ENCODE assay signal across 19 cellular contexts in genomic region chr6:105875974-105876640, GRCh38.
DNase-seq lines count a peak whose midpoint lies in the region; ATAC-seq and TF ChIP-seq lines count a peak whose summit lies in the region.
"Had no signal": no experiment of that assay in that cellular context is flagged by ENCODE, and none has a peak within 500 bp of the region (broad histone marks: within the 10 kb centered on the region; RNA-seq: fewer than 3 reads in every experiment).

No MANE protein-coding gene starts in this region.

- H3K4me2 ChIP-seq in BLaER1 (peak overlapping the region; percentile 87), neural progenitor cell (no peak overlapping the region), mammary epithelial cell (ENCODE audit: insufficient read depth, low read depth, low read length) (no peak overlapping the region)

- peaks cover 13 to 47% (median 18%) of the 10 kb centered on the region in 3 donors for H3K4me1 Mint-ChIP-seq in IgD-negative memory B cell
- peaks cover 10% of the 10 kb centered on the region for H3K4me1 Mint-ChIP-seq in neural progenitor cell

- H2AFZ ChIP-seq in neural progenitor cell (replicated peaks) (no peak overlapping the region), mammary epithelial cell (ENCODE audit: low read depth, low read length) (no peak overlapping the region)

- H3K4me3 ChIP-seq in BLaER1, result peak overlapping the region; percentile 49
- H3K4me3 ChIP-seq in neural progenitor cell, result no peak overlapping the region
- H3K4me3 ChIP-seq in mammary epithelial cell (replicated peaks in 1 of 3; ENCODE audit: insufficient read depth in 1 of 3, low read depth in 2 of 3, low read length in 3 of 3), result no peak overlapping the region
- H3K4me3 ChIP-seq: SK-N-MC had no signal

- H3K4me3 Mint-ChIP-seq in IgD-negative memory B cell (peak overlapping the region in 3 of 4 donors; percentile 11 to 87 (median 61)), neural progenitor cell (no peak overlapping the region)
- H3K4me3 Mint-ChIP-seq: CD4-positive, CD25-positive, alpha-beta regulatory T cell; T-cell had no signal

- TF ChIP-seq CTCF in neural progenitor cell (IDR thresholded peaks at IDR 0.05) (no peak), mammary epithelial cell (conservative IDR thresholded peaks at IDR 0.05 in 1 of 2, IDR thresholded peaks at IDR 0.05 in 1 of 2; ENCODE audit: extremely low read depth in 1 of 2, insufficient read depth in 1 of 2, low read depth in 1 of 2, low read length in 2 of 2) (no peak)

- CTCF ChIA-PET in mammary epithelial cell (lab: Charles Lee; ENCODE audit: low non-redundant PET), result no interaction called here

- peaks cover 81% of the 10 kb centered on the region for H3K4me1 ChIP-seq in BLaER1
- no peaks in the 10 kb centered on the region for H3K4me1 ChIP-seq in neural progenitor cell
- no peaks in the 10 kb centered on the region for H3K4me1 ChIP-seq in mammary epithelial cell (ENCODE audit: insufficient read depth, low read length)

- H3K27ac ChIP-seq in BLaER1 (peak overlapping the region; percentile 86), neural progenitor cell (no peak overlapping the region), mammary epithelial cell (ENCODE audit: insufficient read depth, low read depth, low read length) (no peak overlapping the region)
- H3K27ac ChIP-seq: SK-N-MC had no signal

- intact Hi-C loops in mammary epithelial cell (cut with micrococcal nuclease), result no loop called here

- WGBS in mammary epithelial cell (ENCODE audit: low coverage, missing lambda C conversion rate), result 96% methylated on average over 11 of the region's 11 CpGs

- H3K36me3 Mint-ChIP-seq in IgD-negative memory B cell, result no peaks in the 10 kb centered on the region
- no peaks in the 10 kb centered on the region for H3K36me3 Mint-ChIP-seq in neural progenitor cell
- H3K36me3 Mint-ChIP-seq: CD4-positive, CD25-positive, alpha-beta regulatory T cell; T-cell had no signal

- H3K79me2 ChIP-seq in neural progenitor cell (ENCODE audit: low read depth) (no peaks in the 10 kb centered on the region), mammary epithelial cell (ENCODE audit: insufficient read depth, low read length) (no peaks in the 10 kb centered on the region)

- H3K36me3 ChIP-seq in BLaER1, result no peaks in the 10 kb centered on the region
- no peaks in the 10 kb centered on the region for H3K36me3 ChIP-seq in neural progenitor cell
- no peaks in the 10 kb centered on the region for H3K36me3 ChIP-seq in mammary epithelial cell (ENCODE audit: insufficient read depth, low read length)

- H3K27me3 Mint-ChIP-seq in IgD-negative memory B cell, result peaks cover 22% of the 10 kb centered on the region
- H3K27me3 Mint-ChIP-seq in neural progenitor cell (ENCODE audit: insufficient read depth, low read depth), result peaks cover 2% of the 10 kb centered on the region

- in situ Hi-C loops in mammary epithelial cell (cut with MboI; ENCODE audit: low sequenced_read_pairs in 2 of 2), result no loop called here

- H3K9me3 Mint-ChIP-seq in IgD-negative memory B cell (no peaks in the 10 kb centered on the region), neural progenitor cell (no peaks in the 10 kb centered on the region)
- H3K9me3 Mint-ChIP-seq: T-cell had no signal

- peak overlapping the region; percentile 80 for H3K9ac ChIP-seq in BLaER1
- H3K9ac ChIP-seq in neural progenitor cell, result no peak overlapping the region
- no peak overlapping the region for H3K9ac ChIP-seq in mammary epithelial cell (ENCODE audit: insufficient read depth, low read length)

- H3K27me3 ChIP-seq in BLaER1 (no peaks in the 10 kb centered on the region), neural progenitor cell (no peaks in the 10 kb centered on the region), mammary epithelial cell (ENCODE audit: insufficient read depth, low read length) (no peaks in the 10 kb centered on the region)

- H3K9me3 ChIP-seq in BLaER1 (peaks cover 10% of the 10 kb centered on the region; the same call in 1 of the 2 replicates), neural progenitor cell (ENCODE audit: low read depth) (no peaks in the 10 kb centered on the region), mammary epithelial cell (replicated peaks; ENCODE audit: insufficient read depth, low read length) (no peaks in the 10 kb centered on the region)

- no peaks in the 10 kb centered on the region for H4K20me1 ChIP-seq in BLaER1
- H4K20me1 ChIP-seq in neural progenitor cell (ENCODE audit: low read depth), result no peaks in the 10 kb centered on the region
- no peaks in the 10 kb centered on the region for H4K20me1 ChIP-seq in mammary epithelial cell (ENCODE audit: insufficient read depth, low read length)

- H3K27ac Mint-ChIP-seq in IgD-negative memory B cell, result peak overlapping the region in 2 of 3 donors; percentile 91 to 97
- peak overlapping the region; percentile 53 for H3K27ac Mint-ChIP-seq in neural progenitor cell
- H3K27ac Mint-ChIP-seq: CD4-positive, CD25-positive, alpha-beta regulatory T cell; T-cell had no signal

- no peaks in the 10 kb centered on the region for H3F3A ChIP-seq in neural progenitor cell (ENCODE audit: low read depth)

- no peak for ATAC-seq in HG02970 (IDR thresholded peaks at IDR 0.05; ENCODE audit: low FRiP score, unreplicated experiment)
- ATAC-seq: T-cell had no signal

- BruUV-seq in mammary epithelial cell (replicated peaks; lab: Mats Ljungman, UMichigan), result no TSS peak

- dilution Hi-C loops in mammary epithelial cell (cut with HindIII; ENCODE audit: low sequenced_read_pairs), result no loop called here

- DNase-seq in UCSD-AML1 (lab: John Stamatoyannopoulos, UW; ENCODE audit: unreplicated experiment) (peak; percentile 41), neural progenitor cell (ENCODE audit: low spot score) (no peak), GF-D8 (lab: John Stamatoyannopoulos, UW) (no peak), mammary epithelial cell (no peak), GM03348 (ENCODE audit: low spot score) (no peak)
- DNase-seq: CD4-positive, CD25-positive, alpha-beta regulatory T cell; DMS53; HCEC 1CT; KG1; NCI-H1092; NCI-H146; NCI-H2081 treated with DMSO at 0.1 percent for 48 hours; NCI-H446; NCI-H774; T-cell had no signal
